8 cellular contexts compared by ENCODE assay signal in the genomic region with DNA sequence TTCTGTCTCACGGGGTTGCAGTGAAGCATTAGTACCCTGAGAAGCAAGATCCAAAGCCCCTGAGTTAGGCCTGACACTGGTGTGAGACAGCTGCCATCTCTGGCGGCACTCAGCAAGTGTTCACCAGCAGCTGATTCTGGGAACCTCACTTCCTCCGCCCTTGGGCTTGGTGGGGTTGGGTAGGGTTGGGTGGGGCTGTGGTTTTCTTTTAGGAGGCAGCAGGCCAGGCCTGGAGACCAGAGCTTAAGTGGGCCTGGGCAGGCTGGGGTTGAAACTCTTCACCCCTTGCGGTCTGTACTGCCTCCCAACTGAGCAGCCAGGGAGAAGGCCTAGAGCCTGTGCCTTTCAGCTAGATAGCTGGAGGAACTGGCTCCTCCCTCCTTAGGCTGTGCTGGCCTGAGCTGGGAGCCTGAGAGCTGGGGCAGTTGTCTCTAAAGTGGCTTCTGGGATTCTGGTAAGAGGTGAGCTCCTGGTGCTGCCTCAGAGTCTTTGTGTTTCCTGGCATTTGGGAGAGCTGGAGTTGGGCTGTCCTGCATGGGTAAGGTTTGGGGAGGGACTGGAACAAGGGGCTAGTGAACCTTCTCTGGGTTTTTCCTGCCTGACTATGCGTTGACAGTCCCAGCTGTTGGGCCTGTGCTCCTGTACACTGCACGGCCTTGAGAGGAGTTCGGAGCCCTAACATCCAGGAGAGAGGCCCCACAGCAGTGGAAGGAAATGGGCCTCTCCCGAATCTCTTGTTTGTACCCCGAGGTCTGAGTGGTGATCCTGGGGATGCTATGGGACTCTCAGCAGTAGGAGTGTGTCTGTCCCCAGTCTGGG. TPM values are rescaled to one million over a fixed set of nuclear protein-coding genes. Genes with fewer than 3 reads are reported as not detected.
DNase-seq lines count a peak whose midpoint lies in the region; ATAC-seq and TF ChIP-seq lines count a peak whose summit lies in the region.

No MANE protein-coding gene starts in this region.

- TF ChIP-seq CTCF in WTC11 (IDR thresholded peaks at IDR 0.05) (no peak), coronary artery (IDR thresholded peaks at IDR 0.05) (no peak), mesothelial cell of epicardium (IDR thresholded peaks at IDR 0.05; ENCODE audit: unreplicated experiment) (no peak), testis (IDR thresholded peaks at IDR 0.05) (no peak)

- WGBS in testis, 2 donors = 42 to 48% methylated on average over 4 to 9 of the region's 9 CpGs

- peak overlapping the region; percentile 5 for H3K4me3 ChIP-seq in coronary artery
- H3K4me3 ChIP-seq in testis = no peak overlapping the region

- H3K4me1 Mint-ChIP-seq in IgD-negative memory B cell = peaks cover 59 to 74% (median 69%) of the 10 kb centered on the region in 3 donors
- peaks cover 81% of the 10 kb centered on the region for H3K4me1 Mint-ChIP-seq in WTC11
- H3K4me1 Mint-ChIP-seq in mesothelial cell of epicardium = peaks cover 83% of the 10 kb centered on the region

- no peaks in the 10 kb centered on the region for H3K9me3 Mint-ChIP-seq in IgD-negative memory B cell
- H3K9me3 Mint-ChIP-seq in WTC11 = no peaks in the 10 kb centered on the region
- no peaks in the 10 kb centered on the region for H3K9me3 Mint-ChIP-seq in mesothelial cell of epicardium

- CTCF ChIA-PET in WTC11 (lab: Charles Lee) = interaction anchor here (0.7 to 34.2 kb wide), 11 partner anchors 10 to 519 kb away, joined by 3 to 802 read pairs (median 4); no protein-coding TSS in a partner anchor

- H3K27me3 ChIP-seq in testis = no peaks in the 10 kb centered on the region

- H3K27me3 Mint-ChIP-seq in IgD-negative memory B cell (no peaks in the 10 kb centered on the region), WTC11 (ENCODE audit: low read depth) (no peaks in the 10 kb centered on the region), mesothelial cell of epicardium (ENCODE audit: low read depth) (no peaks in the 10 kb centered on the region)

- intact Hi-C loops in testis (cut with DNase I; ENCODE audit: low total_unique reads) = no loop called here

- no peak for TF ChIP-seq POLR2A in testis (IDR thresholded peaks at IDR 0.05)

- H3K36me3 Mint-ChIP-seq in IgD-negative memory B cell (no peaks in the 10 kb centered on the region), WTC11 (no peaks in the 10 kb centered on the region), mesothelial cell of epicardium (no peaks in the 10 kb centered on the region)

- peak overlapping the region in 2 of 3 donors; percentile 59 to 76 for H3K27ac Mint-ChIP-seq in IgD-negative memory B cell
- peak overlapping the region; percentile 99 for H3K27ac Mint-ChIP-seq in WTC11
- H3K27ac Mint-ChIP-seq in mesothelial cell of epicardium = peak overlapping the region; percentile 93

- ATAC-seq in GM21528 (IDR thresholded peaks at IDR 0.05; ENCODE audit: low FRiP score, unreplicated experiment) (peak; percentile 56), WTC11 (peak; percentile 7)

- DNase-seq in GDM1 (lab: John Stamatoyannopoulos, UW) (peak; percentile 48), WTC11 (ENCODE audit: low spot score) (peak; percentile 30), coronary artery (ENCODE audit: low spot score) (no peak), mesothelial cell of epicardium (ENCODE audit: low spot score in 2 of 2, unreplicated experiment in 2 of 2) (no peak), testis (peak; percentile 62), NCI-H146 treated with DMSO at 0.1 percent for 48 hours (lab: John Stamatoyannopoulos, UW; ENCODE audit: unreplicated experiment) (no peak)

- peaks cover 74% of the 10 kb centered on the region for H3K4me1 ChIP-seq in testis

- H3K9me3 ChIP-seq in testis = no peaks in the 10 kb centered on the region

- POLR2A ChIA-PET in WTC11 (lab: Charles Lee) = interaction anchor here (1.1 to 3.5 kb wide), 2 partner anchors 26 to 51 kb away, joined by 5 to 12 read pairs; a partner anchor contains a TSS

- H3K36me3 ChIP-seq in testis (ENCODE audit: low read depth, missing control alignments) = no peaks in the 10 kb centered on the region

- H3K27ac ChIP-seq in coronary artery = peak overlapping the region in 1 of 2 donors; percentile 83
- peak overlapping the region; percentile 64 to 86 for H3K27ac ChIP-seq in testis

- H3K4me3 Mint-ChIP-seq in IgD-negative memory B cell = peak overlapping the region; percentile 52 to 93 (median 77)
- H3K4me3 Mint-ChIP-seq in WTC11 = peak overlapping the region; percentile 50
- peak overlapping the region; percentile 15 for H3K4me3 Mint-ChIP-seq in mesothelial cell of epicardium

TF ChIP-seq in WTC11, 78 proteins besides CTCF, POLR2A, EP300 and RAD21:
- TF ChIP-seq, protein P1, sequence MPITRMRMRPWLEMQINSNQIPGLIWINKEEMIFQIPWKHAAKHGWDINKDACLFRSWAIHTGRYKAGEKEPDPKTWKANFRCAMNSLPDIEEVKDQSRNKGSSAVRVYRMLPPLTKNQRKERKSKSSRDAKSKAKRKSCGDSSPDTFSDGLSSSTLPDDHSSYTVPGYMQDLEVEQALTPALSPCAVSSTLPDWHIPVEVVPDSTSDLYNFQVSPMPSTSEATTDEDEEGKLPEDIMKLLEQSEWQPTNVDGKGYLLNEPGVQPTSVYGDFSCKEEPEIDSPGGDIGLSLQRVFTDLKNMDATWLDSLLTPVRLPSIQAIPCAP (CRISPR knock-in tag; IDR thresholded peaks at IDR 0.05) = no peak
- TF ChIP-seq NFYB (CRISPR knock-in tag; conservative IDR thresholded peaks at IDR 0.05; ENCODE audit: low read depth) (no peak), CBFB (CRISPR knock-in tag; IDR thresholded peaks at IDR 0.05; ENCODE audit: low read depth) (no peak), KAT7 (CRISPR knock-in tag; IDR thresholded peaks at IDR 0.05; ENCODE audit: borderline replicate concordance) (no peak), ZBTB21 (CRISPR knock-in tag; IDR thresholded peaks at IDR 0.05; ENCODE audit: borderline replicate concordance) (no peak)
- TF ChIP-seq, protein P2, sequence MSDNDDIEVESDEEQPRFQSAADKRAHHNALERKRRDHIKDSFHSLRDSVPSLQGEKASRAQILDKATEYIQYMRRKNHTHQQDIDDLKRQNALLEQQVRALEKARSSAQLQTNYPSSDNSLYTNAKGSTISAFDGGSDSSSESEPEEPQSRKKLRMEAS (CRISPR knock-in tag; IDR thresholded peaks at IDR 0.05) = no peak
- TF ChIP-seq, protein P3, sequence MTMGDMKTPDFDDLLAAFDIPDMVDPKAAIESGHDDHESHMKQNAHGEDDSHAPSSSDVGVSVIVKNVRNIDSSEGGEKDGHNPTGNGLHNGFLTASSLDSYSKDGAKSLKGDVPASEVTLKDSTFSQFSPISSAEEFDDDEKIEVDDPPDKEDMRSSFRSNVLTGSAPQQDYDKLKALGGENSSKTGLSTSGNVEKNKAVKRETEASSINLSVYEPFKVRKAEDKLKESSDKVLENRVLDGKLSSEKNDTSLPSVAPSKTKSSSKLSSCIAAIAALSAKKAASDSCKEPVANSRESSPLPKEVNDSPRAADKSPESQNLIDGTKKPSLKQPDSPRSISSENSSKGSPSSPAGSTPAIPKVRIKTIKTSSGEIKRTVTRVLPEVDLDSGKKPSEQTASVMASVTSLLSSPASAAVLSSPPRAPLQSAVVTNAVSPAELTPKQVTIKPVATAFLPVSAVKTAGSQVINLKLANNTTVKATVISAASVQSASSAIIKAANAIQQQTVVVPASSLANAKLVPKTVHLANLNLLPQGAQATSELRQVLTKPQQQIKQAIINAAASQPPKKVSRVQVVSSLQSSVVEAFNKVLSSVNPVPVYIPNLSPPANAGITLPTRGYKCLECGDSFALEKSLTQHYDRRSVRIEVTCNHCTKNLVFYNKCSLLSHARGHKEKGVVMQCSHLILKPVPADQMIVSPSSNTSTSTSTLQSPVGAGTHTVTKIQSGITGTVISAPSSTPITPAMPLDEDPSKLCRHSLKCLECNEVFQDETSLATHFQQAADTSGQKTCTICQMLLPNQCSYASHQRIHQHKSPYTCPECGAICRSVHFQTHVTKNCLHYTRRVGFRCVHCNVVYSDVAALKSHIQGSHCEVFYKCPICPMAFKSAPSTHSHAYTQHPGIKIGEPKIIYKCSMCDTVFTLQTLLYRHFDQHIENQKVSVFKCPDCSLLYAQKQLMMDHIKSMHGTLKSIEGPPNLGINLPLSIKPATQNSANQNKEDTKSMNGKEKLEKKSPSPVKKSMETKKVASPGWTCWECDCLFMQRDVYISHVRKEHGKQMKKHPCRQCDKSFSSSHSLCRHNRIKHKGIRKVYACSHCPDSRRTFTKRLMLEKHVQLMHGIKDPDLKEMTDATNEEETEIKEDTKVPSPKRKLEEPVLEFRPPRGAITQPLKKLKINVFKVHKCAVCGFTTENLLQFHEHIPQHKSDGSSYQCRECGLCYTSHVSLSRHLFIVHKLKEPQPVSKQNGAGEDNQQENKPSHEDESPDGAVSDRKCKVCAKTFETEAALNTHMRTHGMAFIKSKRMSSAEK (CRISPR knock-in tag; IDR thresholded peaks at IDR 0.05; ENCODE audit: borderline replicate concordance) = no peak
TF ChIP-seq in WTC11: peak in this region for 0.

RNA-seq across cellular contexts. Expression of a gene that starts 5.1 kb away (rescaled TPM):
- polyA plus RNA-seq in IgD-negative memory B cell = 45.0 TPM
- 64.0 to 73.5 TPM (median 72.1 TPM) in 3 replicates for total RNA-seq in WTC11 (2021)
- 106 to 113 TPM (median 109 TPM) in 3 replicates for total RNA-seq in mesothelial cell of epicardium
- total RNA-seq in testis = 10 to 100 TPM; 61.4 to 64.6 TPM
- polyA plus RNA-seq in testis (ENCODE audit: insufficient read depth, low read depth, low replicate concordance) = 59.1 TPM

RNA-seq across cellular contexts. Expression of a gene that starts 50.9 kb away (rescaled TPM):
- polyA plus RNA-seq in IgD-negative memory B cell (13.2 TPM), testis (ENCODE audit: insufficient read depth, low read depth, low replicate concordance) (106 TPM)
- total RNA-seq in WTC11 (2021) (46.6 to 56.5 TPM (median 52.4 TPM) in 3 replicates), mesothelial cell of epicardium (93.9 to 101 TPM (median 97.0 TPM) in 3 replicates), testis (100 to 1,000 TPM; 102 to 104 TPM)

Comparison
In these comparisons a context has a peak if more than half of its experiments do, and no peak if none do; other contexts are left out.
1. DNase-seq: peak in GDM1 (single experiment), WTC11 (single experiment) and testis (single experiment); none in coronary artery (single experiment), mesothelial cell of epicardium (0 of 2) and NCI-H146 treated with DMSO at 0.1 percent for 48 hours (single experiment).
2. H3K4me3 Mint-ChIP-seq: peak in every context shown above with its lines; median percentile 77 in IgD-negative memory B cell; 50 in WTC11; 15 in mesothelial cell of epicardium.
3. Peak in every context shown above with its lines, with median percentiles within 50 percentile points of each other: H3K27ac Mint-ChIP-seq.